28 cellular contexts compared by ENCODE assay signal in the genomic region with DNA sequence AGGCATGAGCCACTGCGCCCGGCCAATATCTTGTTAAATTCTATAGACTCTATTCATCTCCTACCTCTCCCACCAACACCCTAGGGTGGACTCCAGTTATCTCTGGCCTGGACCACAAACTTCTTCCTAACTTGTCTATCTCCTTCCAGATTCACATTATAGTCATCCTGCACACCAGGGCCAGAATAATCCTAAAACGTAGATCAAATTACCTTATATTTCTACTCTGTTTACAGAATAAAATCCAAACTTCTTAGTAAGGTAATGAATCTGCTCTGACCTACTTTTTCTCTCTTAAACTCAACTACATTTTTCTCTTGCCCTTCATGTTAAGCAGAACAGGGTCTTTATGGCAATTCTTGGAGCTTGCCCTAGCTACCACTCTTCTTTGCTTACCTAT. TPM values are rescaled to one million over a fixed set of nuclear protein-coding genes. Genes with fewer than 3 reads are reported as not detected.
DNase-seq lines count a peak whose midpoint lies in the region; ATAC-seq and TF ChIP-seq lines count a peak whose summit lies in the region.
"Had no signal": no experiment of that assay in that cellular context is flagged by ENCODE, and none has a peak within 500 bp of the region (broad histone marks: within the 10 kb centered on the region; RNA-seq: fewer than 3 reads in every experiment).

No MANE protein-coding gene starts in this region.

- CTCF ChIA-PET in SK-N-SH (lab: Yijun Ruan, JAX), result no interaction called here
- CTCF ChIA-PET in RWPE1 (lab: Yijun Ruan, JAX), result interaction anchor here (0.7 kb wide), 1 partner anchor 115 kb away, joined by 4 read pairs; no protein-coding TSS in a partner anchor

- H3K9me2 ChIP-seq in SK-N-SH, result no peaks in the 10 kb centered on the region

- no peak for TF ChIP-seq POLR2A in vagina (IDR thresholded peaks at IDR 0.05)

- no peak for TF ChIP-seq EP300 in SK-N-SH (IDR thresholded peaks at IDR 0.05; ENCODE audit: borderline replicate concordance in 1 of 2, low read depth in 1 of 2, low read length in 1 of 2)

- peaks cover 99% of the 10 kb centered on the region for H3K79me2 ChIP-seq in SK-N-SH (ENCODE audit: insufficient read depth)

- H3K4me1 ChIP-seq in SK-N-SH (ENCODE audit: control insufficient read depth in 1 of 2, insufficient read depth in 2 of 2, low read depth in 1 of 2, low read length in 1 of 2) (peaks cover 7 to 21% of the 10 kb centered on the region in 2 experiments; a peak in 3 of 4 replicates), vagina (peaks cover 70% of the 10 kb centered on the region)

- TF ChIP-seq RAD21 in SK-N-SH (IDR thresholded peaks at IDR 0.05; ENCODE audit: low read length), result no peak

- H3K27ac ChIP-seq in SK-N-SH (ENCODE audit: low read depth in 2 of 2, low read length in 1 of 2), result peak overlapping the region in 1 of 2 experiments; percentile 51; a peak in 1 of 4 replicates
- H3K27ac ChIP-seq in vagina, result peak overlapping the region; percentile 42
- H3K27ac ChIP-seq in RWPE1, result no peak overlapping the region
- H3K27ac ChIP-seq: foreskin keratinocyte, left lung, ovary had no signal

- H3K36me3 ChIP-seq in SK-N-SH (replicated peaks in 1 of 2; ENCODE audit: control insufficient read depth in 1 of 2, insufficient read depth in 2 of 2, low read length in 1 of 2) (peaks cover 4 to 17% of the 10 kb centered on the region in 2 experiments), vagina (no peaks in the 10 kb centered on the region)
- H3K36me3 ChIP-seq: left lung, ovary had no signal

- no peak for ATAC-seq in SK-N-SH treated with all-trans-retinoic acid at 6 μM for 48 hours
- no peak for ATAC-seq in activated T-helper 17 cell treated with anti-CD3 and anti-CD28 coated beads, Interleukin-2, amount 50 U/mL, for 72 hours (replicated peaks)
- ATAC-seq in GM19328 (IDR thresholded peaks at IDR 0.05; ENCODE audit: unreplicated experiment), result no peak
- ATAC-seq: foreskin keratinocyte, left lung, natural killer cell had no signal

- H3K27me3 ChIP-seq in SK-N-SH (ENCODE audit: insufficient read depth), result no peaks in the 10 kb centered on the region
- H3K27me3 ChIP-seq in vagina, result no peaks in the 10 kb centered on the region
- H3K27me3 ChIP-seq: foreskin keratinocyte, left lung, ovary had no signal

- H2AFZ ChIP-seq in SK-N-SH (ENCODE audit: low read depth), result no peak overlapping the region

- POLR2A ChIA-PET in SK-N-SH (lab: Yijun Ruan, JAX), result no interaction called here
- POLR2A ChIA-PET in RWPE1 (lab: Yijun Ruan, JAX; ENCODE audit: low non-redundant PET), result no interaction called here

- peaks cover 31% of the 10 kb centered on the region for H3F3A ChIP-seq in SK-N-SH (replicated peaks; ENCODE audit: insufficient read depth)

- peak overlapping the region; percentile 7 for H3K4me3 Mint-ChIP-seq in activated T-helper 17 cell treated with anti-CD3 and anti-CD28 coated beads, Interleukin-2, amount 50 U/mL, for 72 hours
- H3K4me3 Mint-ChIP-seq: activated naive CD8-positive, alpha-beta T cell treated with anti-CD3 and anti-CD28 coated beads, Interleukin-2, amount 10 ng/mL, durations not matched to agents 7 days and 5 days; central memory CD8-positive, alpha-beta T cell; natural killer cell had no signal

- WGBS in SK-N-SH (ENCODE audit: low lambda C conversion rate), result 95% methylated on average over 3 of the region's 3 CpGs

- no peaks in the 10 kb centered on the region for H3K27me3 Mint-ChIP-seq in activated T-helper 17 cell treated with anti-CD3 and anti-CD28 coated beads, Interleukin-2, amount 50 U/mL, for 72 hours
- H3K27me3 Mint-ChIP-seq: activated naive CD8-positive, alpha-beta T cell treated with anti-CD3 and anti-CD28 coated beads, Interleukin-2, amount 10 ng/mL, durations not matched to agents 7 days and 5 days; central memory CD8-positive, alpha-beta T cell had no signal

- peaks cover 60% of the 10 kb centered on the region for H3K4me1 Mint-ChIP-seq in activated T-helper 17 cell treated with anti-CD3 and anti-CD28 coated beads, Interleukin-2, amount 50 U/mL, for 72 hours

- H3K9me3 Mint-ChIP-seq in activated T-helper 17 cell treated with anti-CD3 and anti-CD28 coated beads, Interleukin-2, amount 50 U/mL, for 72 hours, result no peaks in the 10 kb centered on the region
- H3K9me3 Mint-ChIP-seq: activated naive CD8-positive, alpha-beta T cell treated with anti-CD3 and anti-CD28 coated beads, Interleukin-2, amount 10 ng/mL, durations not matched to agents 7 days and 5 days; central memory CD8-positive, alpha-beta T cell; natural killer cell had no signal

- H4K20me1 ChIP-seq in SK-N-SH (ENCODE audit: insufficient read depth), result peaks cover 91% of the 10 kb centered on the region

- peaks cover 93% of the 10 kb centered on the region for H3K36me3 Mint-ChIP-seq in activated T-helper 17 cell treated with anti-CD3 and anti-CD28 coated beads, Interleukin-2, amount 50 U/mL, for 72 hours (ENCODE audit: low read depth)
- H3K36me3 Mint-ChIP-seq: natural killer cell had no signal

- DNase-seq in SK-N-SH (no peak), fibroblast of peridontal ligament (ENCODE audit: extremely low read depth) (peak; percentile 48), vagina (ENCODE audit: extremely low spot score in 2 of 2) (no peak), RWPE1 (ENCODE audit: low spot score) (no peak), islet precursor cell (no peak)
- DNase-seq: 8988T; activated CD4-positive, alpha-beta T cell treated with anti-CD3 and anti-CD28 coated beads, Interleukin-2, amount 50 U/mL, for 4 hours; activated CD8-positive, alpha-beta memory T cell treated with anti-CD3 and anti-CD28 coated beads, Interleukin-2, amount 50 U/mL, for 48 hours; activated effector memory CD4-positive, alpha-beta T cell treated with Interleukin-2 at 50 U/mL for 16 hours; activated naive CD8-positive, alpha-beta T cell treated with anti-CD3 and anti-CD28 coated beads, Interleukin-2, amount 10 ng/mL, durations not matched to agents 7 days and 5 days; DMS53; foreskin keratinocyte; GF-D8; left lung; natural killer cell; NCI-H1092; NCI-H187 treated with DMSO at 0.1 percent for 48 hours; NCI-H526 treated with DMSO at 0.1 percent for 48 hours; ovary; retina; stimulated activated CD4-positive, alpha-beta T cell treated with anti-CD3 and anti-CD28 coated beads, Interleukin-12 subunit alpha, Interleukin-12 subunit beta, amount 100 ng/mL, for 4 hours; stimulated activated CD4-positive, alpha-beta T cell treated with anti-CD3 and anti-CD28 coated beads, Interleukin-4, amount 100 ng/mL, for 4 hours; stimulated activated naive CD4-positive, alpha-beta T cell; T-helper 9 cell had no signal

- intact Hi-C loops in vagina (cut with DNase I), result no loop called here

- no peak overlapping the region for H3K9ac ChIP-seq in SK-N-SH

- H3K4me2 ChIP-seq in SK-N-SH, result peak overlapping the region; percentile 82; the same call in 1 of the 2 replicates

- no peak overlapping the region for H3K4me3 ChIP-seq in SK-N-SH (ENCODE audit: low read depth in 2 of 2, low read length in 1 of 2)
- H3K4me3 ChIP-seq in vagina, result no peak overlapping the region
- H3K4me3 ChIP-seq: left lung, ovary had no signal

- H3K9me3 ChIP-seq in SK-N-SH (no peaks in the 10 kb centered on the region), vagina (no peaks in the 10 kb centered on the region)
- H3K9me3 ChIP-seq: left lung, ovary had no signal

- H3K27ac Mint-ChIP-seq in activated T-helper 17 cell treated with anti-CD3 and anti-CD28 coated beads, Interleukin-2, amount 50 U/mL, for 72 hours, result no peak overlapping the region
- H3K27ac Mint-ChIP-seq: natural killer cell had no signal

- TF ChIP-seq CTCF in SK-N-SH (IDR thresholded peaks at IDR 0.05) (no peak), vagina (IDR thresholded peaks at IDR 0.05) (no peak), RWPE1 (conservative IDR thresholded peaks at IDR 0.05; ENCODE audit: low read depth) (no peak)

TF ChIP-seq in SK-N-SH, 30 proteins besides CTCF, POLR2A, EP300 and RAD21 (continues in another document):
- TF ChIP-seq FOSL2 (IDR thresholded peaks at IDR 0.05; ENCODE audit: borderline replicate concordance, low read depth), result no peak
- TF ChIP-seq GATA2 (CRISPR knock-in tag; IDR thresholded peaks at IDR 0.05), result no peak
- TF ChIP-seq, protein P1, sequence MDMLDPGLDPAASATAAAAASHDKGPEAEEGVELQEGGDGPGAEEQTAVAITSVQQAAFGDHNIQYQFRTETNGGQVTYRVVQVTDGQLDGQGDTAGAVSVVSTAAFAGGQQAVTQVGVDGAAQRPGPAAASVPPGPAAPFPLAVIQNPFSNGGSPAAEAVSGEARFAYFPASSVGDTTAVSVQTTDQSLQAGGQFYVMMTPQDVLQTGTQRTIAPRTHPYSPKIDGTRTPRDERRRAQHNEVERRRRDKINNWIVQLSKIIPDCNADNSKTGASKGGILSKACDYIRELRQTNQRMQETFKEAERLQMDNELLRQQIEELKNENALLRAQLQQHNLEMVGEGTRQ (IDR thresholded peaks at IDR 0.05; ENCODE audit: borderline replicate concordance, low read depth, low read length), result no peak

TF ChIP-seq in SK-N-SH treated with all-trans-retinoic acid at 6 μM for 48 hours, 23 proteins besides CTCF, POLR2A, EP300 and RAD21 (continues in another document):
- TF ChIP-seq PPARA (CRISPR knock-in tag; IDR thresholded peaks at IDR 0.05; ENCODE audit: borderline replicate concordance), result no peak
- no peak for TF ChIP-seq ZC3H10 (CRISPR knock-in tag; IDR thresholded peaks at IDR 0.05)
- TF ChIP-seq ZFP30 (CRISPR knock-in tag; IDR thresholded peaks at IDR 0.05), result no peak
- no peak for TF ChIP-seq TOX (CRISPR knock-in tag; IDR thresholded peaks at IDR 0.05; ENCODE audit: borderline replicate concordance)
- TF ChIP-seq ZNF565 (CRISPR knock-in tag; conservative IDR thresholded peaks at IDR 0.05; ENCODE audit: low read depth), result no peak
- TF ChIP-seq CSDC2 (CRISPR knock-in tag; IDR thresholded peaks at IDR 0.05), result no peak
- no peak for TF ChIP-seq TCF4 (CRISPR knock-in tag; IDR thresholded peaks at IDR 0.05; ENCODE audit: borderline replicate concordance)
- TF ChIP-seq ZNF70 (CRISPR knock-in tag; IDR thresholded peaks at IDR 0.05), result no peak
- no peak for TF ChIP-seq ZNF8 (CRISPR knock-in tag; IDR thresholded peaks at IDR 0.05)
- TF ChIP-seq ISL1 (CRISPR knock-in tag; IDR thresholded peaks at IDR 0.05), result no peak
- TF ChIP-seq SNAI2 (CRISPR knock-in tag; IDR thresholded peaks at IDR 0.05), result no peak

RNA-seq across cellular contexts. Expression of gene ELL2, which starts 6.9 kb away (rescaled TPM):
- polyA plus RNA-seq in SK-N-SH (2012; rRNA removed), result 18.4 and 27.4 TPM in 2 replicates
- polyA plus RNA-seq in SK-N-SH (2012; cell fraction: cytosol; rRNA removed), result 22.3 and 24.9 TPM in 2 replicates
- polyA plus RNA-seq in SK-N-SH (2012; cell fraction: nucleus; rRNA removed), result 25.1 and 49.5 TPM in 2 replicates
- total RNA-seq in activated T-helper 17 cell treated with anti-CD3 and anti-CD28 coated beads, Interleukin-2, amount 50 U/mL, for 72 hours, result 100 to 1,000 TPM; 159 to 172 TPM
- total RNA-seq in vagina, result 113 TPM
